1 cellular context compared by ENCODE assay signal in the genomic region with DNA sequence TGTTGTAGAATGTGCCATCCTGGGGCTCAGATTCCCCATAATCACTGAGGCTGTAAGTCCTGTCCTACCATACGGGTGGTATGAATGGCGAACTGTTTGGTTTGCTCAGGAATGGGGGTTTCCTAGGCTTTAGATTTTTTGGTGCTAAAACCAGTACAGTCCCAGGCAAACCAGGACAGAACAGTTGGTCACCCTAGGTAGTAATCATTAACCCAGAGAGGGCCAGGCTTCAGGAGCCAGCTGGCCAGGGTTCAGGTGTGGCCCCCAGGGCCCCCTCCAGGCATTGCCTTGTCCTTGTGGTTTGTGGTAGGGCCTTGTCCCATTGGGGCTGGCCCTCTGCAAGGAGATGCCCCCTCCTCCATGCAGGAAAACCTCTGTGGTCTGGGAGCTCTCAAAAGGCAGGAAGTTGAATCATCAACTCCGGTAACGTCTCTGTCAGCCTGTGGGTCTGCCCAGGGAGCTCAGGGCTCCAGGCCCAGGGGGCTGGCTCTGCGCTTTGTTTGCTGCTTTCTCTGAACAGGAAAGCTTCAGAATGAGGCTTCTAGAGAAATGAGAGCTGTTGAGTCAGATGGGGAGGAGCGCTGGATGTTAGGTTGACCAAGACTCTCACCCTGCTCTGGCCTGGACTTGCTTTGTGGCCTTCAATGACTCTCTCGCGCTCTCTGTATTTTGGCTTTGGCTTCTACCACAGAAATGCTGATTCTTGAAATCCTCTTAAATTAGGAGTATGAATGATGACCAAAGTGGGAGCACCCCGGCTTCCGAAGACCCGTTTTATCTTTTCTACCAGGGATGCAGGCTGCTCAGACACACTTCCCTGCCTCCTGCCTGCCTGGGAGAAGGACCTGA.
TF ChIP-seq lines count a peak whose summit lies in the region.

No MANE protein-coding gene starts in this region.

TF ChIP-seq in K562, 482 proteins besides CTCF, POLR2A, EP300 and RAD21 (continued from another document and continues in another):
- TF ChIP-seq, protein P1, sequence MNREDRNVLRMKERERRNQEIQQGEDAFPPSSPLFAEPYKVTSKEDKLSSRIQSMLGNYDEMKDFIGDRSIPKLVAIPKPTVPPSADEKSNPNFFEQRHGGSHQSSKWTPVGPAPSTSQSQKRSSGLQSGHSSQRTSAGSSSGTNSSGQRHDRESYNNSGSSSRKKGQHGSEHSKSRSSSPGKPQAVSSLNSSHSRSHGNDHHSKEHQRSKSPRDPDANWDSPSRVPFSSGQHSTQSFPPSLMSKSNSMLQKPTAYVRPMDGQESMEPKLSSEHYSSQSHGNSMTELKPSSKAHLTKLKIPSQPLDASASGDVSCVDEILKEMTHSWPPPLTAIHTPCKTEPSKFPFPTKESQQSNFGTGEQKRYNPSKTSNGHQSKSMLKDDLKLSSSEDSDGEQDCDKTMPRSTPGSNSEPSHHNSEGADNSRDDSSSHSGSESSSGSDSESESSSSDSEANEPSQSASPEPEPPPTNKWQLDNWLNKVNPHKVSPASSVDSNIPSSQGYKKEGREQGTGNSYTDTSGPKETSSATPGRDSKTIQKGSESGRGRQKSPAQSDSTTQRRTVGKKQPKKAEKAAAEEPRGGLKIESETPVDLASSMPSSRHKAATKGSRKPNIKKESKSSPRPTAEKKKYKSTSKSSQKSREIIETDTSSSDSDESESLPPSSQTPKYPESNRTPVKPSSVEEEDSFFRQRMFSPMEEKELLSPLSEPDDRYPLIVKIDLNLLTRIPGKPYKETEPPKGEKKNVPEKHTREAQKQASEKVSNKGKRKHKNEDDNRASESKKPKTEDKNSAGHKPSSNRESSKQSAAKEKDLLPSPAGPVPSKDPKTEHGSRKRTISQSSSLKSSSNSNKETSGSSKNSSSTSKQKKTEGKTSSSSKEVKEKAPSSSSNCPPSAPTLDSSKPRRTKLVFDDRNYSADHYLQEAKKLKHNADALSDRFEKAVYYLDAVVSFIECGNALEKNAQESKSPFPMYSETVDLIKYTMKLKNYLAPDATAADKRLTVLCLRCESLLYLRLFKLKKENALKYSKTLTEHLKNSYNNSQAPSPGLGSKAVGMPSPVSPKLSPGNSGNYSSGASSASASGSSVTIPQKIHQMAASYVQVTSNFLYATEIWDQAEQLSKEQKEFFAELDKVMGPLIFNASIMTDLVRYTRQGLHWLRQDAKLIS (CRISPR knock-in tag; IDR thresholded peaks at IDR 0.05): no peak
- TF ChIP-seq, protein P2, sequence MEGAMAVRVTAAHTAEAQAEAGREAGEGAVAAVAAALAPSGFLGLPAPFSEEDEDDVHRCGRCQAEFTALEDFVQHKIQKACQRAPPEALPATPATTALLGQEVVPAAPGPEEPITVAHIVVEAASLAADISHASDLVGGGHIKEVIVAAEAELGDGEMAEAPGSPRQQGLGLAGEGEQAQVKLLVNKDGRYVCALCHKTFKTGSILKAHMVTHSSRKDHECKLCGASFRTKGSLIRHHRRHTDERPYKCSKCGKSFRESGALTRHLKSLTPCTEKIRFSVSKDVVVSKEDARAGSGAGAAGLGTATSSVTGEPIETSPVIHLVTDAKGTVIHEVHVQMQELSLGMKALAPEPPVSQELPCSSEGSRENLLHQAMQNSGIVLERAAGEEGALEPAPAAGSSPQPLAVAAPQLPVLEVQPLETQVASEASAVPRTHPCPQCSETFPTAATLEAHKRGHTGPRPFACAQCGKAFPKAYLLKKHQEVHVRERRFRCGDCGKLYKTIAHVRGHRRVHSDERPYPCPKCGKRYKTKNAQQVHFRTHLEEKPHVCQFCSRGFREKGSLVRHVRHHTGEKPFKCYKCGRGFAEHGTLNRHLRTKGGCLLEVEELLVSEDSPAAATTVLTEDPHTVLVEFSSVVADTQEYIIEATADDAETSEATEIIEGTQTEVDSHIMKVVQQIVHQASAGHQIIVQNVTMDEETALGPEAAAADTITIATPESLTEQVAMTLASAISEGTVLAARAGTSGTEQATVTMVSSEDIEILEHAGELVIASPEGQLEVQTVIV (CRISPR knock-in tag; IDR thresholded peaks at IDR 0.05; ENCODE audit: borderline replicate concordance): no peak
- no peak for TF ChIP-seq TOE1 (IDR thresholded peaks at IDR 0.05; ENCODE audit: borderline replicate concordance)
- TF ChIP-seq TOE1 (CRISPR knock-in tag; IDR thresholded peaks at IDR 0.05; ENCODE audit: borderline replicate concordance, low read depth): no peak
- TF ChIP-seq RB1 (IDR thresholded peaks at IDR 0.05; ENCODE audit: low read depth): no peak
- TF ChIP-seq JUN (IDR thresholded peaks at IDR 0.05; ENCODE audit: borderline replicate concordance, low read depth, low read length): peak; percentile 57; the same call in 1 of the 2 replicates
- TF ChIP-seq JUN (CRISPR knock-in tag; IDR thresholded peaks at IDR 0.05; ENCODE audit: borderline replicate concordance): no peak
- peak; percentile 75 for TF ChIP-seq ZNF175 (CRISPR knock-in tag; IDR thresholded peaks at IDR 0.05; ENCODE audit: low read depth)
- no peak for TF ChIP-seq ZFPM2 (CRISPR knock-in tag; IDR thresholded peaks at IDR 0.05)
- TF ChIP-seq FOXK2 (conservative IDR thresholded peaks at IDR 0.05 in 1 of 2, IDR thresholded peaks at IDR 0.05 in 1 of 2; ENCODE audit: low read depth in 2 of 2): no peak
- TF ChIP-seq ZNF445 (CRISPR knock-in tag; IDR thresholded peaks at IDR 0.05; ENCODE audit: low read depth): 0 out of 2 replicates have a peak, but pooled peaks have one; percentile 63
- TF ChIP-seq SMARCE1 (IDR thresholded peaks at IDR 0.05): peak; percentile 25; the same call in 1 of the 2 replicates
- TF ChIP-seq ARID1B (IDR thresholded peaks at IDR 0.05): no peak
- TF ChIP-seq, protein P3, sequence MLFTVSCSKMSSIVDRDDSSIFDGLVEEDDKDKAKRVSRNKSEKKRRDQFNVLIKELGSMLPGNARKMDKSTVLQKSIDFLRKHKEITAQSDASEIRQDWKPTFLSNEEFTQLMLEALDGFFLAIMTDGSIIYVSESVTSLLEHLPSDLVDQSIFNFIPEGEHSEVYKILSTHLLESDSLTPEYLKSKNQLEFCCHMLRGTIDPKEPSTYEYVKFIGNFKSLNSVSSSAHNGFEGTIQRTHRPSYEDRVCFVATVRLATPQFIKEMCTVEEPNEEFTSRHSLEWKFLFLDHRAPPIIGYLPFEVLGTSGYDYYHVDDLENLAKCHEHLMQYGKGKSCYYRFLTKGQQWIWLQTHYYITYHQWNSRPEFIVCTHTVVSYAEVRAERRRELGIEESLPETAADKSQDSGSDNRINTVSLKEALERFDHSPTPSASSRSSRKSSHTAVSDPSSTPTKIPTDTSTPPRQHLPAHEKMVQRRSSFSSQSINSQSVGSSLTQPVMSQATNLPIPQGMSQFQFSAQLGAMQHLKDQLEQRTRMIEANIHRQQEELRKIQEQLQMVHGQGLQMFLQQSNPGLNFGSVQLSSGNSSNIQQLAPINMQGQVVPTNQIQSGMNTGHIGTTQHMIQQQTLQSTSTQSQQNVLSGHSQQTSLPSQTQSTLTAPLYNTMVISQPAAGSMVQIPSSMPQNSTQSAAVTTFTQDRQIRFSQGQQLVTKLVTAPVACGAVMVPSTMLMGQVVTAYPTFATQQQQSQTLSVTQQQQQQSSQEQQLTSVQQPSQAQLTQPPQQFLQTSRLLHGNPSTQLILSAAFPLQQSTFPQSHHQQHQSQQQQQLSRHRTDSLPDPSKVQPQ (CRISPR knock-in tag; IDR thresholded peaks at IDR 0.05; ENCODE audit: borderline replicate concordance): 0 out of 2 replicates have a peak, but pooled peaks have one; percentile 7
- TF ChIP-seq MAZ (CRISPR knock-in tag; conservative IDR thresholded peaks at IDR 0.05 in 1 of 2, IDR thresholded peaks at IDR 0.05 in 1 of 2): peak; percentile 61 to 64; a peak in 3 of 4 replicates
- TF ChIP-seq ZNF311 (CRISPR knock-in tag; IDR thresholded peaks at IDR 0.05): peak; percentile 50; the same call in 1 of the 2 replicates
- TF ChIP-seq NRF1 (conservative IDR thresholded peaks at IDR 0.05 in 1 of 2, IDR thresholded peaks at IDR 0.05 in 1 of 2): peak; percentile 45 to 54; a peak in 3 of 4 replicates
- TF ChIP-seq STAT5A (IDR thresholded peaks at IDR 0.05; ENCODE audit: borderline replicate concordance, low read length): no peak
- peak; percentile 23; the same call in 1 of the 2 replicates for TF ChIP-seq PHF8 (IDR thresholded peaks at IDR 0.05; ENCODE audit: borderline replicate concordance, low read length)
- TF ChIP-seq, protein P4, sequence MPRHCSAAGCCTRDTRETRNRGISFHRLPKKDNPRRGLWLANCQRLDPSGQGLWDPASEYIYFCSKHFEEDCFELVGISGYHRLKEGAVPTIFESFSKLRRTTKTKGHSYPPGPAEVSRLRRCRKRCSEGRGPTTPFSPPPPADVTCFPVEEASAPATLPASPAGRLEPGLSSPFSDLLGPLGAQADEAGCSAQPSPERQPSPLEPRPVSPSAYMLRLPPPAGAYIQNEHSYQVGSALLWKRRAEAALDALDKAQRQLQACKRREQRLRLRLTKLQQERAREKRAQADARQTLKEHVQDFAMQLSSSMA (CRISPR knock-in tag; IDR thresholded peaks at IDR 0.05): no peak
- no peak for TF ChIP-seq RFX7 (CRISPR knock-in tag; IDR thresholded peaks at IDR 0.05)
- TF ChIP-seq, protein P5, sequence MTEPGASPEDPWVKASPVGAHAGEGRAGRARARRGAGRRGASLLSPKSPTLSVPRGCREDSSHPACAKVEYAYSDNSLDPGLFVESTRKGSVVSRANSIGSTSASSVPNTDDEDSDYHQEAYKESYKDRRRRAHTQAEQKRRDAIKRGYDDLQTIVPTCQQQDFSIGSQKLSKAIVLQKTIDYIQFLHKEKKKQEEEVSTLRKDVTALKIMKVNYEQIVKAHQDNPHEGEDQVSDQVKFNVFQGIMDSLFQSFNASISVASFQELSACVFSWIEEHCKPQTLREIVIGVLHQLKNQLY (CRISPR knock-in tag; conservative IDR thresholded peaks at IDR 0.05): no peak
- no peak for TF ChIP-seq SNIP1 (IDR thresholded peaks at IDR 0.05; ENCODE audit: low read depth)
- TF ChIP-seq TGIF2 (CRISPR knock-in tag; IDR thresholded peaks at IDR 0.05): no peak
- no peak for TF ChIP-seq RBM34 (IDR thresholded peaks at IDR 0.05; ENCODE audit: borderline replicate concordance, insufficient read depth, low read length)
- no peak for TF ChIP-seq TFAM (CRISPR knock-in tag; conservative IDR thresholded peaks at IDR 0.05)
- TF ChIP-seq, protein P6, sequence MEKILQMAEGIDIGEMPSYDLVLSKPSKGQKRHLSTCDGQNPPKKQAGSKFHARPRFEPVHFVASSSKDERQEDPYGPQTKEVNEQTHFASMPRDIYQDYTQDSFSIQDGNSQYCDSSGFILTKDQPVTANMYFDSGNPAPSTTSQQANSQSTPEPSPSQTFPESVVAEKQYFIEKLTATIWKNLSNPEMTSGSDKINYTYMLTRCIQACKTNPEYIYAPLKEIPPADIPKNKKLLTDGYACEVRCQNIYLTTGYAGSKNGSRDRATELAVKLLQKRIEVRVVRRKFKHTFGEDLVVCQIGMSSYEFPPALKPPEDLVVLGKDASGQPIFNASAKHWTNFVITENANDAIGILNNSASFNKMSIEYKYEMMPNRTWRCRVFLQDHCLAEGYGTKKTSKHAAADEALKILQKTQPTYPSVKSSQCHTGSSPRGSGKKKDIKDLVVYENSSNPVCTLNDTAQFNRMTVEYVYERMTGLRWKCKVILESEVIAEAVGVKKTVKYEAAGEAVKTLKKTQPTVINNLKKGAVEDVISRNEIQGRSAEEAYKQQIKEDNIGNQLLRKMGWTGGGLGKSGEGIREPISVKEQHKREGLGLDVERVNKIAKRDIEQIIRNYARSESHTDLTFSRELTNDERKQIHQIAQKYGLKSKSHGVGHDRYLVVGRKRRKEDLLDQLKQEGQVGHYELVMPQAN (IDR thresholded peaks at IDR 0.05; ENCODE audit: borderline replicate concordance): no peak
- TF ChIP-seq POU5F1 (IDR thresholded peaks at IDR 0.05; ENCODE audit: borderline replicate concordance, low read depth, low read length, partially characterized antibody): no peak
- TF ChIP-seq GATA2 (CRISPR knock-in tag; IDR thresholded peaks at IDR 0.05): no peak
- TF ChIP-seq ZBTB7A (IDR thresholded peaks at IDR 0.05; ENCODE audit: borderline replicate concordance, control insufficient read depth, low read depth, low read length): peak; percentile 35; the same call in 1 of the 2 replicates
- no peak for TF ChIP-seq NR2C2 (CRISPR knock-in tag; IDR thresholded peaks at IDR 0.05)
- 0 out of 2 replicates have a peak, but pooled peaks have one; percentile 9 for TF ChIP-seq NR2C2 (tag; IDR thresholded peaks at IDR 0.05)
- TF ChIP-seq TAF1 (IDR thresholded peaks at IDR 0.05; ENCODE audit: control insufficient read depth, extremely low read depth, insufficient read depth, low read length, severe bottlenecking): peak; percentile 34
- TF ChIP-seq GABPB1 (CRISPR knock-in tag; IDR thresholded peaks at IDR 0.05): peak; percentile 58; the same call in 1 of the 2 replicates
- TF ChIP-seq CREBBP (IDR thresholded peaks at IDR 0.05; ENCODE audit: low read depth, low read length): no peak
- TF ChIP-seq, protein P7, sequence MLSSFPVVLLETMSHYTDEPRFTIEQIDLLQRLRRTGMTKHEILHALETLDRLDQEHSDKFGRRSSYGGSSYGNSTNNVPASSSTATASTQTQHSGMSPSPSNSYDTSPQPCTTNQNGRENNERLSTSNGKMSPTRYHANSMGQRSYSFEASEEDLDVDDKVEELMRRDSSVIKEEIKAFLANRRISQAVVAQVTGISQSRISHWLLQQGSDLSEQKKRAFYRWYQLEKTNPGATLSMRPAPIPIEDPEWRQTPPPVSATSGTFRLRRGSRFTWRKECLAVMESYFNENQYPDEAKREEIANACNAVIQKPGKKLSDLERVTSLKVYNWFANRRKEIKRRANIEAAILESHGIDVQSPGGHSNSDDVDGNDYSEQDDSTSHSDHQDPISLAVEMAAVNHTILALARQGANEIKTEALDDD (IDR thresholded peaks at IDR 0.05): no peak
- TF ChIP-seq, protein P8, sequence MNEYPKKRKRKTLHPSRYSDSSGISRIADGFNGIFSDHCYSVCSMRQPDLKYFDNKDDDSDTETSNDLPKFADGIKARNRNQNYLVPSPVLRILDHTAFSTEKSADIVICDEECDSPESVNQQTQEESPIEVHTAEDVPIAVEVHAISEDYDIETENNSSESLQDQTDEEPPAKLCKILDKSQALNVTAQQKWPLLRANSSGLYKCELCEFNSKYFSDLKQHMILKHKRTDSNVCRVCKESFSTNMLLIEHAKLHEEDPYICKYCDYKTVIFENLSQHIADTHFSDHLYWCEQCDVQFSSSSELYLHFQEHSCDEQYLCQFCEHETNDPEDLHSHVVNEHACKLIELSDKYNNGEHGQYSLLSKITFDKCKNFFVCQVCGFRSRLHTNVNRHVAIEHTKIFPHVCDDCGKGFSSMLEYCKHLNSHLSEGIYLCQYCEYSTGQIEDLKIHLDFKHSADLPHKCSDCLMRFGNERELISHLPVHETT (CRISPR knock-in tag; conservative IDR thresholded peaks at IDR 0.05 in 1 of 2, IDR thresholded peaks at IDR 0.05 in 1 of 2): peak in 1 of 2 experiments; percentile 23; a peak in 1 of 4 replicates
- TF ChIP-seq HNRNPLL (IDR thresholded peaks at IDR 0.05; ENCODE audit: low read depth, low read length, poor library complexity, severe bottlenecking): no peak
- no peak for TF ChIP-seq ZKSCAN8 (CRISPR knock-in tag; IDR thresholded peaks at IDR 0.05)
- no peak for TF ChIP-seq MIER1 (IDR thresholded peaks at IDR 0.05; ENCODE audit: low read depth)
- no peak for TF ChIP-seq TBP (optimal IDR thresholded peaks at IDR 0.05; ENCODE audit: low read depth, low read length)
- TF ChIP-seq ZNF133 (CRISPR knock-in tag; IDR thresholded peaks at IDR 0.05): no peak
- no peak for TF ChIP-seq SP1 (CRISPR knock-in tag; IDR thresholded peaks at IDR 0.05)
